ENCODE assay signal across 19 cellular contexts in genomic region chr4:128566688-128567087, GRCh38.
DNase-seq lines count a peak whose midpoint lies in the region; ATAC-seq and TF ChIP-seq lines count a peak whose summit lies in the region.
"Had no signal": no experiment of that assay in that cellular context is flagged by ENCODE, and none has a peak within 500 bp of the region (broad histone marks: within the 10 kb centered on the region; RNA-seq: fewer than 3 reads in every experiment).

No MANE protein-coding gene starts in this region.

- peak overlapping the region; percentile 87 for H4K91ac ChIP-seq in trophoblast cell (ENCODE audit: low read depth, low read length)

- H3K27me3 ChIP-seq in trophoblast cell (ENCODE audit: insufficient read depth, low read length) (no peaks in the 10 kb centered on the region), MG63 (no peaks in the 10 kb centered on the region)

- no peak overlapping the region for H3K27ac ChIP-seq in trophoblast cell (ENCODE audit: low read depth, low read length)
- H3K27ac ChIP-seq: HL-60 had no signal

- no peaks in the 10 kb centered on the region for H3K9me3 ChIP-seq in trophoblast cell (ENCODE audit: insufficient read depth, low read depth, low read length)
- H3K9me3 ChIP-seq in MG63 = no peaks in the 10 kb centered on the region
- H3K9me3 ChIP-seq: Caco-2 had no signal

- no CpG with 5 or more reads among the region's 2 CpGs for WGBS in trophoblast cell (ENCODE audit: extremely low coverage, insufficient coverage, insufficient read length)

- no peak overlapping the region for H4K12ac ChIP-seq in trophoblast cell (ENCODE audit: low read depth, low read length)

- H3K79me1 ChIP-seq in trophoblast cell (ENCODE audit: low read length) = peaks cover 19% of the 10 kb centered on the region

- peaks cover 4% of the 10 kb centered on the region for H3K79me2 ChIP-seq in trophoblast cell (ENCODE audit: control insufficient read depth, insufficient read depth, low read length, poor library complexity)

- H3K4me1 ChIP-seq in trophoblast cell (ENCODE audit: control insufficient read depth in 1 of 2, insufficient read depth in 2 of 2, low read length in 2 of 2) = peaks cover 3 to 5% of the 10 kb centered on the region in 2 experiments

- peak overlapping the region; percentile 90 for H2BK120ac ChIP-seq in trophoblast cell (ENCODE audit: insufficient read depth, low read length, poor library complexity)

- no peak overlapping the region for H3K23ac ChIP-seq in trophoblast cell (ENCODE audit: low read length)

- H3K4ac ChIP-seq in trophoblast cell (ENCODE audit: low read depth, low read length) = peak overlapping the region; percentile 70

- no peak for TF ChIP-seq CTCF in cardiac fibroblast (IDR thresholded peaks at IDR 0.05; ENCODE audit: low read depth, low read length)

- H2BK12ac ChIP-seq in trophoblast cell (ENCODE audit: low read length) = peak overlapping the region; percentile 99

- no peak overlapping the region for H3K14ac ChIP-seq in trophoblast cell (ENCODE audit: low read length)

- H2AFZ ChIP-seq in trophoblast cell (ENCODE audit: insufficient read depth, low read length, poor library complexity) = no peak overlapping the region

- H3K4me3 ChIP-seq in cardiac fibroblast (replicated peaks in 1 of 2; ENCODE audit: low read depth in 2 of 2, low read length in 2 of 2) = no peak overlapping the region
- H3K4me3 ChIP-seq in trophoblast cell (ENCODE audit: low read depth, low read length) = no peak overlapping the region
- no peak overlapping the region for H3K4me3 ChIP-seq in MG63

- H3K4me2 ChIP-seq in trophoblast cell (ENCODE audit: low read length) = no peak overlapping the region

- H3K18ac ChIP-seq in trophoblast cell (ENCODE audit: low read length) = no peak overlapping the region

- ATAC-seq in GM21717 (IDR thresholded peaks at IDR 0.05; ENCODE audit: unreplicated experiment) = no peak
- ATAC-seq: Panc1 had no signal

- no peak overlapping the region for H2BK5ac ChIP-seq in trophoblast cell (ENCODE audit: low read depth, low read length, poor library complexity)

- H3K9ac ChIP-seq in trophoblast cell (ENCODE audit: low read length) = no peak overlapping the region

- DNase-seq in ELR (ENCODE audit: low read depth) = peak; percentile 24
- DNase-seq in cardiac fibroblast (ENCODE audit: low read depth in 2 of 2) = peak; percentile 16 to 43
- peak; percentile 70 for DNase-seq in glomerular visceral epithelial cell (ENCODE audit: extremely low spot score)
- DNase-seq in trophoblast cell = no peak
- DNase-seq in MG63 = no peak
- DNase-seq in OCI-M2 (lab: John Stamatoyannopoulos, UW; ENCODE audit: unreplicated experiment) = no peak
- DNase-seq: AML-193, Caco-2, DMS53, GDM1, KBM-7, NCI-H1092, NCI-H187, NCI-H446 treated with DMSO at 0.1 percent for 48 hours, NCI-H748 treated with DMSO at 0.1 percent for 48 hours, SHP77 had no signal

- no peak overlapping the region for H4K8ac ChIP-seq in trophoblast cell (ENCODE audit: low read depth, low read length)

- H2AK5ac ChIP-seq in trophoblast cell (ENCODE audit: low read length) = peak overlapping the region; percentile 99

- no peaks in the 10 kb centered on the region for H3K36me3 ChIP-seq in trophoblast cell (ENCODE audit: control insufficient read depth in 1 of 2, insufficient read depth in 2 of 2, low read length in 2 of 2)
- H3K36me3 ChIP-seq in MG63 = no peaks in the 10 kb centered on the region

Comparison
In these comparisons a context has a peak if more than half of its experiments do, and no peak if none do; other contexts are left out.
1. DNase-seq: peak in ELR (single experiment), cardiac fibroblast (2 of 2) and glomerular visceral epithelial cell (single experiment); none in trophoblast cell (0 of 2), MG63 (single experiment) and OCI-M2 (single experiment).